In genomic region chr7:10593080-10593479, GRCh38 we compare ENCODE assay signal across 28 cellular contexts.
"Had no signal": no experiment of that assay in that cellular context is flagged by ENCODE, and none has a peak within 500 bp of the region (broad histone marks: within the 10 kb centered on the region; RNA-seq: fewer than 3 reads in every experiment).

No MANE protein-coding gene starts in this region.

- H3K9ac ChIP-seq: neural progenitor cell, parathyroid adenoma had no signal

- H2AFZ ChIP-seq: neural progenitor cell, parathyroid adenoma had no signal

- H3K79me2 ChIP-seq: parathyroid adenoma had no signal

- H3K9me3 ChIP-seq: ovary, psoas muscle, testis, tibial artery, upper lobe of right lung, uterus had no signal

- H3K36me3 ChIP-seq: neural progenitor cell, ovary, spleen, suprapubic skin, tibial artery, transverse colon, upper lobe of right lung, uterus had no signal

- H3K4me2 ChIP-seq: neural progenitor cell, smooth muscle cell had no signal

- H3K4me3 ChIP-seq: neural progenitor cell, ovary, psoas muscle, skin epidermis, smooth muscle cell, spleen, suprapubic skin, testis, tibial artery, transverse colon, upper lobe of right lung, uterus had no signal

- H3K27me3 ChIP-seq: neural progenitor cell, ovary, spleen, suprapubic skin, testis, tibial artery, transverse colon, upper lobe of right lung, uterus had no signal

- DNase-seq: natural killer cell; occipital lobe; ovary; posterior cingulate gyrus; psoas muscle; right cardiac atrium; spleen; stimulated activated CD4-positive, alpha-beta T cell treated with anti-CD3 and anti-CD28 coated beads, Interleukin-12 subunit alpha, Interleukin-12 subunit beta, amount 100 ng/mL, for 4 hours; stimulated activated CD4-positive, alpha-beta T cell treated with anti-CD3 and anti-CD28 coated beads, Interleukin-1b, Interleukin-23, amount 100 ng/mL, for 48 hours; stimulated activated CD4-positive, alpha-beta T cell treated with anti-CD3 and anti-CD28 coated beads, Interleukin-4, amount 100 ng/mL, for 1 hour; stimulated activated CD4-positive, alpha-beta T cell treated with anti-CD3 and anti-CD28 coated beads, Interleukin-4, amount 100 ng/mL, for 4 hours; stimulated activated CD8-positive, alpha-beta memory T cell treated with anti-CD3 and anti-CD28 coated beads, Interleukin-4, amount 100 ng/mL, for 48 hours; stimulated activated naive CD4-positive, alpha-beta T cell; stimulated activated naive CD8-positive, alpha-beta T cell treated with anti-CD3 and anti-CD28 coated beads, Interleukin-15, amount 100 ng/mL, for 72 hours; stimulated activated naive CD8-positive, alpha-beta T cell treated with anti-CD3 and anti-CD28 coated beads, Interleukin-15, Interleukin-2, amounts not matched to agents 100 U/mL and 50 U/mL, for 24 hours; substantia nigra; testis; tibial artery; transverse colon; upper lobe of right lung; uterus had no signal

- H3K4me1 ChIP-seq: neural progenitor cell, parathyroid adenoma, psoas muscle, spleen, suprapubic skin, testis, tibial artery, transverse colon, upper lobe of right lung, uterus had no signal

- H3K27ac ChIP-seq: neural progenitor cell, ovary, parathyroid adenoma, psoas muscle, skin epidermis, spleen, suprapubic skin, testis, tibial artery, transverse colon, upper lobe of right lung, uterus had no signal

- ATAC-seq: natural killer cell; psoas muscle; right cardiac atrium; sciatic nerve; stimulated activated memory B cell treated with anti-CD40 and anti-IgM and Interleukin-4, amounts not matched to agents 10 μg/mL and 1 μg/mL and 100 μg/mL, for 72 hours; stimulated activated naive CD8-positive, alpha-beta T cell treated with anti-CD3 and anti-CD28 coated beads, Interleukin-15, amount 100 ng/mL, for 72 hours; stimulated activated naive CD8-positive, alpha-beta T cell treated with anti-CD3 and anti-CD28 coated beads, Interleukin-15, Interleukin-2, amounts not matched to agents 100 U/mL and 50 U/mL, for 24 hours; upper lobe of right lung had no signal
